11 cellular contexts compared by ENCODE assay signal in genomic region chr4:118968813-118969212, GRCh38.
DNase-seq lines count a peak whose midpoint lies in the region; ATAC-seq, FAIRE-seq and TF ChIP-seq lines count a peak whose summit lies in the region.
"Had no signal": no experiment of that assay in that cellular context is flagged by ENCODE, and none has a peak within 500 bp of the region (broad histone marks: within the 10 kb centered on the region; RNA-seq: fewer than 3 reads in every experiment).

No MANE protein-coding gene starts in this region.

- POLR2A ChIA-PET in IMR-90 (lab: Charles Lee; ENCODE audit: unreplicated experiment): no interaction called here

- H4K8ac ChIP-seq in IMR-90 (ENCODE audit: low read depth in 2 of 2, low read length in 2 of 2): peak overlapping the region; percentile 12 to 82; a peak in 3 of 4 replicates

- H3K4ac ChIP-seq in IMR-90 (ENCODE audit: low read depth, low read length): no peak overlapping the region

- H3K4me3 ChIP-seq in IMR-90 (ENCODE audit: insufficient read depth, low read depth, low read length): no peak overlapping the region
- no peak overlapping the region for H3K4me3 ChIP-seq in astrocyte (ENCODE audit: insufficient read depth, low read depth, low read length)
- H3K4me3 ChIP-seq in skeletal muscle tissue (ENCODE audit: low read length in 3 of 3): peak overlapping the region; percentile 7 to 48 (median 17)
- H3K4me3 ChIP-seq: BLaER1 had no signal

- H3K4me1 Mint-ChIP-seq in astrocyte (ENCODE audit: low read depth, unreplicated experiment): peaks cover 28% of the 10 kb centered on the region
- peaks cover 8% of the 10 kb centered on the region for H3K4me1 Mint-ChIP-seq in T-helper 2 cell treated with Interferon-gamma antibody and Interleukin-4, amounts not matched to agents 5 μg/mL and 100 μg/mL, for 36 hours (ENCODE audit: low read depth)

- peak overlapping the region; percentile 90; the same call in 1 of the 2 replicates for H3K27ac ChIP-seq in IMR-90 (ENCODE audit: insufficient read depth, low read length)
- no peak overlapping the region for H3K27ac ChIP-seq in astrocyte (ENCODE audit: low read depth, low read length)
- peak overlapping the region; percentile 86 for H3K27ac ChIP-seq in skeletal muscle tissue (ENCODE audit: low read depth, low read length)

- no peak overlapping the region for H2AK5ac ChIP-seq in IMR-90 (ENCODE audit: low read depth, low read length)

- no peaks in the 10 kb centered on the region for H3K36me3 ChIP-seq in IMR-90 (ENCODE audit: control insufficient read depth, insufficient read depth, low read length)
- no peaks in the 10 kb centered on the region for H3K36me3 ChIP-seq in astrocyte (ENCODE audit: insufficient read depth, low read length)
- H3K36me3 ChIP-seq in skeletal muscle tissue (ENCODE audit: control insufficient read depth in 3 of 3, insufficient read depth in 3 of 3, low read length in 3 of 3): no peaks in the 10 kb centered on the region
- H3K36me3 ChIP-seq: BLaER1 had no signal

- peak overlapping the region; percentile 29; the same call in 1 of the 2 replicates for H3K9ac ChIP-seq in IMR-90 (ENCODE audit: low read depth, low read length)
- no peak overlapping the region for H3K9ac ChIP-seq in astrocyte (ENCODE audit: low read length)
- peak overlapping the region; percentile 48 to 73 (median 69) for H3K9ac ChIP-seq in skeletal muscle tissue (ENCODE audit: low read depth in 1 of 3, low read length in 3 of 3)
- H3K9ac ChIP-seq: BLaER1 had no signal

- intact Hi-C loops in IMR-90 (cut with micrococcal nuclease) (loop anchor here (1.0 to 10.0 kb wide), 7 partner anchors 52 to 544 kb away; no protein-coding TSS in a partner anchor), left colon (cut with DNase I, micrococcal nuclease) (loop anchor here in 1 of 2 donors (5.0 kb wide), 2 partner anchors 77 to 197 kb away; no protein-coding TSS in a partner anchor)

- H2BK120ac ChIP-seq in IMR-90 (ENCODE audit: low read depth, low read length): peak overlapping the region; percentile 28; the same call in 1 of the 2 replicates

- dilution Hi-C loops in IMR-90 (cut with HindIII; ENCODE audit: low sequenced_read_pairs, unreplicated experiment): no loop called here

- peaks cover 2% of the 10 kb centered on the region for H3K36me3 Mint-ChIP-seq in astrocyte (ENCODE audit: low read depth, unreplicated experiment)
- peaks cover 4% of the 10 kb centered on the region for H3K36me3 Mint-ChIP-seq in T-helper 2 cell treated with Interferon-gamma antibody and Interleukin-4, amounts not matched to agents 5 μg/mL and 100 μg/mL, for 36 hours (ENCODE audit: low read depth)

- no peaks in the 10 kb centered on the region for H3K9me3 Mint-ChIP-seq in astrocyte (ENCODE audit: unreplicated experiment)
- H3K9me3 Mint-ChIP-seq in T-helper 2 cell treated with Interferon-gamma antibody and Interleukin-4, amounts not matched to agents 5 μg/mL and 100 μg/mL, for 36 hours: no peaks in the 10 kb centered on the region
- H3K9me3 Mint-ChIP-seq: activated T-cell treated with anti-CD3 and anti-CD28 coated beads, Interleukin-2, amount 50 U/mL, for 72 hours had no signal

- H3K4me2 ChIP-seq in IMR-90 (ENCODE audit: low read depth, low read length) (peak overlapping the region; percentile 55), astrocyte (ENCODE audit: low read length) (peak overlapping the region; percentile 2)

- no peak overlapping the region for H2AFZ ChIP-seq in IMR-90 (replicated peaks; ENCODE audit: low read length, poor library complexity)
- H2AFZ ChIP-seq in astrocyte (ENCODE audit: low read depth, low read length): no peak overlapping the region

- H2BK15ac ChIP-seq in IMR-90 (ENCODE audit: low read depth, low read length): peak overlapping the region; percentile 9; the same call in 1 of the 3 replicates

- peak overlapping the region; percentile 48; the same call in 1 of the 2 replicates for H4K91ac ChIP-seq in IMR-90 (ENCODE audit: insufficient read depth, low read depth, low read length)

- peak overlapping the region; percentile 87 for H2BK5ac ChIP-seq in IMR-90 (ENCODE audit: low read depth, low read length, poor library complexity, severe bottlenecking)

- H3K56ac ChIP-seq in IMR-90 (ENCODE audit: extremely low read depth, insufficient read depth, low read length): 0 out of 2 replicates have a peak overlapping the region, but pooled peaks have one; percentile 29

- H3K9me3 ChIP-seq in IMR-90 (ENCODE audit: control insufficient read depth, insufficient read depth, low read length) (no peaks in the 10 kb centered on the region), astrocyte (ENCODE audit: insufficient read depth, low read depth, low read length) (no peaks in the 10 kb centered on the region), skeletal muscle tissue (ENCODE audit: control insufficient read depth in 3 of 3, low read length in 3 of 3) (no peaks in the 10 kb centered on the region)
- H3K9me3 ChIP-seq: BLaER1 had no signal

- no peak for TF ChIP-seq CTCF in IMR-90 (conservative IDR thresholded peaks at IDR 0.05; ENCODE audit: low read depth, low read length)
- TF ChIP-seq CTCF in astrocyte (IDR thresholded peaks at IDR 0.05; ENCODE audit: insufficient read depth, low read depth, low read length): no peak

- H3K27me3 Mint-ChIP-seq in astrocyte (ENCODE audit: low read depth, unreplicated experiment): no peaks in the 10 kb centered on the region
- peaks cover 4% of the 10 kb centered on the region for H3K27me3 Mint-ChIP-seq in T-helper 2 cell treated with Interferon-gamma antibody and Interleukin-4, amounts not matched to agents 5 μg/mL and 100 μg/mL, for 36 hours (ENCODE audit: low read depth)

- CTCF ChIA-PET in IMR-90 (lab: Yijun Ruan, JAX): interaction anchor here (0.5 to 1.4 kb wide), 2 partner anchors 197 to 199 kb away, joined by 3 read pairs; no protein-coding TSS in a partner anchor

- 0 out of 2 replicates have a peak overlapping the region, but pooled peaks have one; percentile 7 for H2BK20ac ChIP-seq in IMR-90 (ENCODE audit: low read depth, low read length)

- no peak overlapping the region for H3K4me3 Mint-ChIP-seq in astrocyte (ENCODE audit: unreplicated experiment)
- no peak overlapping the region for H3K4me3 Mint-ChIP-seq in T-helper 2 cell treated with Interferon-gamma antibody and Interleukin-4, amounts not matched to agents 5 μg/mL and 100 μg/mL, for 36 hours
- H3K4me3 Mint-ChIP-seq: activated T-cell treated with anti-CD3 and anti-CD28 coated beads, Interleukin-2, amount 50 U/mL, for 72 hours had no signal

- H3K27me3 ChIP-seq in IMR-90 (ENCODE audit: control insufficient read depth, insufficient read depth, low read length): no peaks in the 10 kb centered on the region
- H3K27me3 ChIP-seq in astrocyte (ENCODE audit: insufficient read depth, low read length): no peaks in the 10 kb centered on the region
- H3K27me3 ChIP-seq in skeletal muscle tissue (ENCODE audit: control insufficient read depth in 3 of 3, insufficient read depth in 3 of 3, low read length in 3 of 3): no peaks in the 10 kb centered on the region
- H3K27me3 ChIP-seq: BLaER1 had no signal

- no peaks in the 10 kb centered on the region for H3K79me2 ChIP-seq in astrocyte (ENCODE audit: insufficient read depth, low read length)

- no TSS peak for BruUV-seq in IMR-90 (replicated peaks; lab: Mats Ljungman, UMichigan)

- DNase-seq in IMR-90 (no peak), astrocyte (ENCODE audit: low read depth) (no peak), left colon (no peak), RPMI8226 (no peak), dermis blood vessel endothelial cell (no peak), UCSD-AML1 (lab: John Stamatoyannopoulos, UW; ENCODE audit: unreplicated experiment) (no peak)
- no peak for DNase-seq in T-helper 2 cell treated with Interferon-gamma antibody and Interleukin-4, amounts not matched to agents 5 μg/mL and 100 μg/mL, for 36 hours (ENCODE audit: low spot score)
- DNase-seq: activated T-cell treated with anti-CD3 and anti-CD28 coated beads, Interleukin-2, amount 50 U/mL, for 72 hours had no signal

- H4K5ac ChIP-seq in IMR-90 (ENCODE audit: low read depth, low read length): peak overlapping the region; percentile 34; the same call in 1 of the 2 replicates

- H3K18ac ChIP-seq in IMR-90 (ENCODE audit: low read depth, low read length): peak overlapping the region; percentile 32; the same call in 1 of the 2 replicates

- no peak overlapping the region for H3K27ac Mint-ChIP-seq in astrocyte (ENCODE audit: unreplicated experiment)
- no peak overlapping the region for H3K27ac Mint-ChIP-seq in T-helper 2 cell treated with Interferon-gamma antibody and Interleukin-4, amounts not matched to agents 5 μg/mL and 100 μg/mL, for 36 hours

- H2AK9ac ChIP-seq in IMR-90 (replicated peaks; ENCODE audit: low read depth, low read length, poor library complexity): no peak overlapping the region

- no peak for FAIRE-seq in astrocyte (lab: Jason Lieb, UNC)
- FAIRE-seq: colon had no signal

- WGBS in IMR-90 (ENCODE audit: extremely low coverage in 2 of 2, insufficient read length in 1 of 2), 2 experiments: 0% methylated on average over 1 of the region's 6 CpGs; no CpG with 5 or more reads in 1 of the 2 experiments

- peak overlapping the region; percentile 46; the same call in 1 of the 2 replicates for H3K23ac ChIP-seq in IMR-90 (ENCODE audit: low read depth, low read length)

- TF ChIP-seq POLR2A in IMR-90 (IDR thresholded peaks at IDR 0.05; ENCODE audit: low read depth, low read length): no peak

- H3K9me1 ChIP-seq in IMR-90 (ENCODE audit: insufficient read depth, low read length): peaks cover 7% of the 10 kb centered on the region; the same call in 1 of the 2 replicates

- H3K79me1 ChIP-seq in IMR-90 (ENCODE audit: low read depth in 1 of 2, low read length in 2 of 2): no peaks in the 10 kb centered on the region

- H4K20me1 ChIP-seq in IMR-90 (ENCODE audit: insufficient read depth, low read length) (no peaks in the 10 kb centered on the region), astrocyte (ENCODE audit: insufficient read depth, low read length) (no peaks in the 10 kb centered on the region)
- H4K20me1 ChIP-seq: BLaER1 had no signal

- H3K4me1 ChIP-seq in IMR-90 (ENCODE audit: control insufficient read depth, insufficient read depth, low read length): peaks cover 16% of the 10 kb centered on the region
- H3K4me1 ChIP-seq in astrocyte (ENCODE audit: insufficient read depth, low read length): peaks cover 25% of the 10 kb centered on the region
- H3K4me1 ChIP-seq in skeletal muscle tissue (ENCODE audit: control insufficient read depth in 3 of 3, insufficient read depth in 3 of 3, low read length in 3 of 3): peaks cover 14 to 51% (median 32%) of the 10 kb centered on the region in 3 donors

- peak; percentile 3; the same call in 1 of the 2 replicates for ATAC-seq in IMR-90 (ENCODE audit: low read depth)
- ATAC-seq in left colon: peak; percentile 44

- in situ Hi-C loops in IMR-90 (cut with MboI; ENCODE audit: low sequenced_read_pairs): loop anchor here (25.0 kb wide), 1 partner anchor 432 kb away; no protein-coding TSS in a partner anchor

- H3K14ac ChIP-seq in IMR-90 (replicated peaks; ENCODE audit: low read depth, low read length): peak overlapping the region; percentile 20; the same call in 1 of the 2 replicates

- TF ChIP-seq RAD21 in IMR-90 (IDR thresholded peaks at IDR 0.05; ENCODE audit: low read length): no peak

TF ChIP-seq in IMR-90, 13 proteins besides CTCF, POLR2A, EP300 and RAD21:
- no peak for TF ChIP-seq SMC3 (IDR thresholded peaks at IDR 0.05; ENCODE audit: low read depth, low read length)
- TF ChIP-seq FOS (IDR thresholded peaks at IDR 0.05; ENCODE audit: low read depth, low read length): no peak
TF ChIP-seq in IMR-90: peak in this region for 0.

Comparison
In these comparisons a context has a peak if more than half of its experiments do, and no peak if none do; other contexts are left out.
1. H3K4me3 ChIP-seq: peak in skeletal muscle tissue (3 of 3); none in IMR-90 (single experiment) and astrocyte (single experiment).